ENCODE assay signal across 8 cellular contexts in genomic region chr14:63727231-63727735, GRCh38. TPM values are rescaled to one million over a fixed set of nuclear protein-coding genes. Genes with fewer than 3 reads are reported as not detected.
DNase-seq lines count a peak whose midpoint lies in the region; ATAC-seq, FAIRE-seq and TF ChIP-seq lines count a peak whose summit lies in the region.

No MANE protein-coding gene starts in this region.

- peak overlapping the region; percentile 68 for H3K27ac ChIP-seq in CD4-positive, alpha-beta memory T cell (ENCODE audit: low read depth, low read length)
- H3K27ac ChIP-seq in caudate nucleus (ENCODE audit: low read depth, low read length) = peak overlapping the region; percentile 67
- peak overlapping the region; percentile 88 for H3K27ac ChIP-seq in kidney (ENCODE audit: low read depth in 2 of 2, low read length in 2 of 2)
- H3K27ac ChIP-seq in small intestine (ENCODE audit: low read depth in 1 of 2, low read length in 1 of 2) = peak overlapping the region; percentile 83 to 96

- peak overlapping the region; percentile 86 to 98 (median 96) for H3K27ac Mint-ChIP-seq in CD4-positive, alpha-beta memory T cell

- no peaks in the 10 kb centered on the region for H3K9me3 Mint-ChIP-seq in CD4-positive, alpha-beta memory T cell

- H3K4me1 ChIP-seq in CD4-positive, alpha-beta memory T cell (ENCODE audit: insufficient read depth, low read length) = peaks cover 31% of the 10 kb centered on the region
- H3K4me1 ChIP-seq in kidney (ENCODE audit: control insufficient read depth in 1 of 2, insufficient read depth in 1 of 2, low read depth in 1 of 2, low read length in 2 of 2) (peaks cover 0 to 6% of the 10 kb centered on the region in 2 donors), small intestine (ENCODE audit: control insufficient read depth in 2 of 2, insufficient read depth in 1 of 2, low read depth in 1 of 2, low read length in 1 of 2) (peaks cover 0 to 1% of the 10 kb centered on the region in 2 donors)

- H3K9me3 ChIP-seq in CD4-positive, alpha-beta memory T cell (ENCODE audit: control insufficient read depth in 1 of 2, low read length in 2 of 2) = no peaks in the 10 kb centered on the region
- H3K9me3 ChIP-seq in kidney (ENCODE audit: control insufficient read depth in 1 of 2, low read length in 2 of 2) (no peaks in the 10 kb centered on the region), small intestine (ENCODE audit: control insufficient read depth, low read depth) (no peaks in the 10 kb centered on the region)

- H3K27me3 ChIP-seq in CD4-positive, alpha-beta memory T cell (ENCODE audit: insufficient read depth, low read length) = no peaks in the 10 kb centered on the region
- no peaks in the 10 kb centered on the region for H3K27me3 ChIP-seq in small intestine (ENCODE audit: control insufficient read depth in 2 of 2, insufficient read depth in 2 of 2, low read length in 2 of 2)

- intact Hi-C loops in CD4-positive, alpha-beta memory T cell (cut with micrococcal nuclease) = loop anchor here (5.0 kb wide), 1 partner anchor 125 kb away; the partner anchor contains the start of gene SYNE2
- intact Hi-C loops in kidney (cut with DNase I) = no loop called here

- ATAC-seq in GM19023 (IDR thresholded peaks at IDR 0.05; ENCODE audit: unreplicated experiment) (peak; percentile 43), HG03108 (IDR thresholded peaks at IDR 0.05; ENCODE audit: unreplicated experiment) (peak; percentile 27)

- no peak for TF ChIP-seq CTCF in kidney (IDR thresholded peaks at IDR 0.05; ENCODE audit: borderline replicate concordance, extremely low read depth, insufficient read depth)

- no peak for DNase-seq in CD4-positive, alpha-beta memory T cell
- peak; percentile 46 for DNase-seq in RPMI8226
- peak in 42 of 61 donors; percentile 2 to 65 (median 35) for DNase-seq in caudate nucleus (lab: John Stamatoyannopoulos, UW)
- peak; percentile 85 for DNase-seq in kidney
- peak; percentile 25 for DNase-seq in small intestine
- DNase-seq in middle frontal gyrus (ENCODE audit: extremely low spot score, low spot score) = no peak

- CTCF ChIA-PET in CD4-positive, alpha-beta memory T cell (lab: Charles Lee; ENCODE audit: partially characterized antibody) = interaction anchor here (0.7 to 4.5 kb wide), 4 partner anchors 41 to 92 kb away, joined by 3 to 46 read pairs (median 11); no protein-coding TSS in a partner anchor

- H3K4me3 Mint-ChIP-seq in CD4-positive, alpha-beta memory T cell = peak overlapping the region; percentile 98 to 100 (median 99)

- peaks cover 25 to 53% (median 43%) of the 10 kb centered on the region in 4 donors for H3K4me1 Mint-ChIP-seq in CD4-positive, alpha-beta memory T cell

- peaks cover 3 to 9% of the 10 kb centered on the region in 2 donors for H3K36me3 Mint-ChIP-seq in CD4-positive, alpha-beta memory T cell

- FAIRE-seq in kidney (lab: Jason Lieb, UNC) (no peak), small intestine (lab: Jason Lieb, UNC) (no peak)

- POLR2A ChIA-PET in CD4-positive, alpha-beta memory T cell (lab: Charles Lee; ENCODE audit: partially characterized antibody) = interaction anchor here (0.7 to 4.6 kb wide), 14 partner anchors 12 to 184 kb away, joined by 3 to 43 read pairs (median 3); partner anchors contain the start of genes PPP2R5E and WDR89

- 0 to 1% (median 0%) methylated on average over 35 to 45 of the region's 45 CpGs for WGBS in small intestine, 3 donors

- no peaks in the 10 kb centered on the region for H3K27me3 Mint-ChIP-seq in CD4-positive, alpha-beta memory T cell

- H3K36me3 ChIP-seq in CD4-positive, alpha-beta memory T cell (ENCODE audit: insufficient read depth, low read length) = no peaks in the 10 kb centered on the region
- no peaks in the 10 kb centered on the region for H3K36me3 ChIP-seq in kidney (ENCODE audit: control insufficient read depth in 1 of 2, insufficient read depth in 2 of 2, low read length in 2 of 2)
- no peaks in the 10 kb centered on the region for H3K36me3 ChIP-seq in small intestine (ENCODE audit: control insufficient read depth in 2 of 2, insufficient read depth in 2 of 2, low read length in 2 of 2)

- peak overlapping the region; percentile 92 to 99 for H3K9ac ChIP-seq in kidney (ENCODE audit: low read length in 2 of 2)

- H3K4me3 ChIP-seq in CD4-positive, alpha-beta memory T cell (ENCODE audit: low read length in 2 of 2) = peak overlapping the region; percentile 57 to 80
- peak overlapping the region; percentile 89 to 98 for H3K4me3 ChIP-seq in kidney (ENCODE audit: low read length in 2 of 2)
- H3K4me3 ChIP-seq in small intestine (ENCODE audit: low read depth in 1 of 2, low read length in 2 of 2) = peak overlapping the region; percentile 85 to 97

RNA-seq across cellular contexts. Expression of gene SGPP1, which starts 0.6 kb away (rescaled TPM):
- 10 to 100 TPM; 12.2 to 12.4 TPM for total RNA-seq in CD4-positive, alpha-beta memory T cell
- 10 to 100 TPM; 12.5 to 15.2 TPM for polyA plus RNA-seq in CD4-positive, alpha-beta memory T cell
- total RNA-seq in kidney = 20.9 TPM
- 24.0 TPM for polyA plus RNA-seq in kidney (ENCODE audit: insufficient read depth, low read depth, low replicate concordance)
- polyA plus RNA-seq in small intestine = 1 to 10 TPM; 3.2 to 7.8 (median 4.7) TPM

Comparison
In these comparisons a context has a peak if more than half of its experiments do, and no peak if none do; other contexts are left out.
1. DNase-seq: peak in RPMI8226 (single experiment), caudate nucleus (42 of 61), kidney (single experiment) and small intestine (single experiment); none in CD4-positive, alpha-beta memory T cell (0 of 5) and middle frontal gyrus (single experiment).
2. Peak in every context shown above with its lines, with median percentiles within 50 percentile points of each other: H3K27ac ChIP-seq and H3K4me3 ChIP-seq.